2 cellular contexts compared by ENCODE assay signal in the genomic region with DNA sequence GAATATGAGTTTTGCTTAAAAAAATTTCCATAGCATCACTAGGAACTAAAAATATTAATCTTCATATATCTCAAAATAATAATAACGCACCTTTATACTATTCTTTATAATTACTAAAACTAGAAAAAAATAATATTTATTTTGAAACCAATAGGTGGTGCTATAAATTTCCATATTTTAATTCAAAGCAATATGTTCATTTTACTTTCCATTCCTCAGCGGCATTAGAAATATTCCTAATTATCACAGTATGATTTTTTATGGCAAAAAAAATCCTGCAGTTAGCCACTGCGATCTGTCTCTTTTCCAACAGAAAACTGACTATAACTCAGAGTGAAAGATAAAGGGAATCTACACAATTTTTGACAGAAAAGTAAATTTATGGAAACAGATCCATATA.
TF ChIP-seq lines count a peak whose summit lies in the region.

No MANE protein-coding gene starts in this region.

TF ChIP-seq in liver, 16 proteins besides CTCF, POLR2A, EP300 and RAD21 (continued from another document):
- TF ChIP-seq, protein P1, sequence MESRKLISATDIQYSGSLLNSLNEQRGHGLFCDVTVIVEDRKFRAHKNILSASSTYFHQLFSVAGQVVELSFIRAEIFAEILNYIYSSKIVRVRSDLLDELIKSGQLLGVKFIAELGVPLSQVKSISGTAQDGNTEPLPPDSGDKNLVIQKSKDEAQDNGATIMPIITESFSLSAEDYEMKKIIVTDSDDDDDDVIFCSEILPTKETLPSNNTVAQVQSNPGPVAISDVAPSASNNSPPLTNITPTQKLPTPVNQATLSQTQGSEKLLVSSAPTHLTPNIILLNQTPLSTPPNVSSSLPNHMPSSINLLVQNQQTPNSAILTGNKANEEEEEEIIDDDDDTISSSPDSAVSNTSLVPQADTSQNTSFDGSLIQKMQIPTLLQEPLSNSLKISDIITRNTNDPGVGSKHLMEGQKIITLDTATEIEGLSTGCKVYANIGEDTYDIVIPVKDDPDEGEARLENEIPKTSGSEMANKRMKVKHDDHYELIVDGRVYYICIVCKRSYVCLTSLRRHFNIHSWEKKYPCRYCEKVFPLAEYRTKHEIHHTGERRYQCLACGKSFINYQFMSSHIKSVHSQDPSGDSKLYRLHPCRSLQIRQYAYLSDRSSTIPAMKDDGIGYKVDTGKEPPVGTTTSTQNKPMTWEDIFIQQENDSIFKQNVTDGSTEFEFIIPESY (IDR thresholded peaks at IDR 0.05): no peak
- TF ChIP-seq SP1 (IDR thresholded peaks at IDR 0.05): no peak
- TF ChIP-seq HNF4A (conservative IDR thresholded peaks at IDR 0.05): no peak
- no peak for TF ChIP-seq RXRA (IDR thresholded peaks at IDR 0.05)
- TF ChIP-seq, protein P2, sequence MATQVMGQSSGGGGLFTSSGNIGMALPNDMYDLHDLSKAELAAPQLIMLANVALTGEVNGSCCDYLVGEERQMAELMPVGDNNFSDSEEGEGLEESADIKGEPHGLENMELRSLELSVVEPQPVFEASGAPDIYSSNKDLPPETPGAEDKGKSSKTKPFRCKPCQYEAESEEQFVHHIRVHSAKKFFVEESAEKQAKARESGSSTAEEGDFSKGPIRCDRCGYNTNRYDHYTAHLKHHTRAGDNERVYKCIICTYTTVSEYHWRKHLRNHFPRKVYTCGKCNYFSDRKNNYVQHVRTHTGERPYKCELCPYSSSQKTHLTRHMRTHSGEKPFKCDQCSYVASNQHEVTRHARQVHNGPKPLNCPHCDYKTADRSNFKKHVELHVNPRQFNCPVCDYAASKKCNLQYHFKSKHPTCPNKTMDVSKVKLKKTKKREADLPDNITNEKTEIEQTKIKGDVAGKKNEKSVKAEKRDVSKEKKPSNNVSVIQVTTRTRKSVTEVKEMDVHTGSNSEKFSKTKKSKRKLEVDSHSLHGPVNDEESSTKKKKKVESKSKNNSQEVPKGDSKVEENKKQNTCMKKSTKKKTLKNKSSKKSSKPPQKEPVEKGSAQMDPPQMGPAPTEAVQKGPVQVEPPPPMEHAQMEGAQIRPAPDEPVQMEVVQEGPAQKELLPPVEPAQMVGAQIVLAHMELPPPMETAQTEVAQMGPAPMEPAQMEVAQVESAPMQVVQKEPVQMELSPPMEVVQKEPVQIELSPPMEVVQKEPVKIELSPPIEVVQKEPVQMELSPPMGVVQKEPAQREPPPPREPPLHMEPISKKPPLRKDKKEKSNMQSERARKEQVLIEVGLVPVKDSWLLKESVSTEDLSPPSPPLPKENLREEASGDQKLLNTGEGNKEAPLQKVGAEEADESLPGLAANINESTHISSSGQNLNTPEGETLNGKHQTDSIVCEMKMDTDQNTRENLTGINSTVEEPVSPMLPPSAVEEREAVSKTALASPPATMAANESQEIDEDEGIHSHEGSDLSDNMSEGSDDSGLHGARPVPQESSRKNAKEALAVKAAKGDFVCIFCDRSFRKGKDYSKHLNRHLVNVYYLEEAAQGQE (IDR thresholded peaks at IDR 0.05): no peak
- no peak for TF ChIP-seq NR2F2 (IDR thresholded peaks at IDR 0.05)
- TF ChIP-seq HNF4G (IDR thresholded peaks at IDR 0.05): no peak
- TF ChIP-seq YY1 (IDR thresholded peaks at IDR 0.05): no peak

TF ChIP-seq in WTC11, 78 proteins besides CTCF, POLR2A, EP300 and RAD21 (continued from another document):
- TF ChIP-seq, protein P3, sequence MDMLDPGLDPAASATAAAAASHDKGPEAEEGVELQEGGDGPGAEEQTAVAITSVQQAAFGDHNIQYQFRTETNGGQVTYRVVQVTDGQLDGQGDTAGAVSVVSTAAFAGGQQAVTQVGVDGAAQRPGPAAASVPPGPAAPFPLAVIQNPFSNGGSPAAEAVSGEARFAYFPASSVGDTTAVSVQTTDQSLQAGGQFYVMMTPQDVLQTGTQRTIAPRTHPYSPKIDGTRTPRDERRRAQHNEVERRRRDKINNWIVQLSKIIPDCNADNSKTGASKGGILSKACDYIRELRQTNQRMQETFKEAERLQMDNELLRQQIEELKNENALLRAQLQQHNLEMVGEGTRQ (CRISPR knock-in tag; IDR thresholded peaks at IDR 0.05): no peak
- TF ChIP-seq TCF7 (CRISPR knock-in tag; IDR thresholded peaks at IDR 0.05; ENCODE audit: low read depth) (no peak), ETV6 (CRISPR knock-in tag; IDR thresholded peaks at IDR 0.05) (no peak), TP53 (CRISPR knock-in tag; IDR thresholded peaks at IDR 0.05) (no peak), TEAD1 (CRISPR knock-in tag; IDR thresholded peaks at IDR 0.05) (no peak), NFE2L1 (CRISPR knock-in tag; IDR thresholded peaks at IDR 0.05) (no peak)
- TF ChIP-seq, protein P4, sequence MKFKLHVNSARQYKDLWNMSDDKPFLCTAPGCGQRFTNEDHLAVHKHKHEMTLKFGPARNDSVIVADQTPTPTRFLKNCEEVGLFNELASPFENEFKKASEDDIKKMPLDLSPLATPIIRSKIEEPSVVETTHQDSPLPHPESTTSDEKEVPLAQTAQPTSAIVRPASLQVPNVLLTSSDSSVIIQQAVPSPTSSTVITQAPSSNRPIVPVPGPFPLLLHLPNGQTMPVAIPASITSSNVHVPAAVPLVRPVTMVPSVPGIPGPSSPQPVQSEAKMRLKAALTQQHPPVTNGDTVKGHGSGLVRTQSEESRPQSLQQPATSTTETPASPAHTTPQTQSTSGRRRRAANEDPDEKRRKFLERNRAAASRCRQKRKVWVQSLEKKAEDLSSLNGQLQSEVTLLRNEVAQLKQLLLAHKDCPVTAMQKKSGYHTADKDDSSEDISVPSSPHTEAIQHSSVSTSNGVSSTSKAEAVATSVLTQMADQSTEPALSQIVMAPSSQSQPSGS (CRISPR knock-in tag; IDR thresholded peaks at IDR 0.05; ENCODE audit: borderline replicate concordance, low read depth): no peak
- TF ChIP-seq, protein P5, sequence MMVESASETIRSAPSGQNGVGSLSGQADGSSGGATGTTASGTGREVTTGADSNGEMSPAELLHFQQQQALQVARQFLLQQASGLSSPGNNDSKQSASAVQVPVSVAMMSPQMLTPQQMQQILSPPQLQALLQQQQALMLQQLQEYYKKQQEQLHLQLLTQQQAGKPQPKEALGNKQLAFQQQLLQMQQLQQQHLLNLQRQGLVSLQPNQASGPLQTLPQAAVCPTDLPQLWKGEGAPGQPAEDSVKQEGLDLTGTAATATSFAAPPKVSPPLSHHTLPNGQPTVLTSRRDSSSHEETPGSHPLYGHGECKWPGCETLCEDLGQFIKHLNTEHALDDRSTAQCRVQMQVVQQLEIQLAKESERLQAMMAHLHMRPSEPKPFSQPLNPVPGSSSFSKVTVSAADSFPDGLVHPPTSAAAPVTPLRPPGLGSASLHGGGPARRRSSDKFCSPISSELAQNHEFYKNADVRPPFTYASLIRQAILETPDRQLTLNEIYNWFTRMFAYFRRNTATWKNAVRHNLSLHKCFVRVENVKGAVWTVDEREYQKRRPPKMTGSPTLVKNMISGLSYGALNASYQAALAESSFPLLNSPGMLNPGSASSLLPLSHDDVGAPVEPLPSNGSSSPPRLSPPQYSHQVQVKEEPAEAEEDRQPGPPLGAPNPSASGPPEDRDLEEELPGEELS (CRISPR knock-in tag; IDR thresholded peaks at IDR 0.05): no peak
- TF ChIP-seq, protein P6, sequence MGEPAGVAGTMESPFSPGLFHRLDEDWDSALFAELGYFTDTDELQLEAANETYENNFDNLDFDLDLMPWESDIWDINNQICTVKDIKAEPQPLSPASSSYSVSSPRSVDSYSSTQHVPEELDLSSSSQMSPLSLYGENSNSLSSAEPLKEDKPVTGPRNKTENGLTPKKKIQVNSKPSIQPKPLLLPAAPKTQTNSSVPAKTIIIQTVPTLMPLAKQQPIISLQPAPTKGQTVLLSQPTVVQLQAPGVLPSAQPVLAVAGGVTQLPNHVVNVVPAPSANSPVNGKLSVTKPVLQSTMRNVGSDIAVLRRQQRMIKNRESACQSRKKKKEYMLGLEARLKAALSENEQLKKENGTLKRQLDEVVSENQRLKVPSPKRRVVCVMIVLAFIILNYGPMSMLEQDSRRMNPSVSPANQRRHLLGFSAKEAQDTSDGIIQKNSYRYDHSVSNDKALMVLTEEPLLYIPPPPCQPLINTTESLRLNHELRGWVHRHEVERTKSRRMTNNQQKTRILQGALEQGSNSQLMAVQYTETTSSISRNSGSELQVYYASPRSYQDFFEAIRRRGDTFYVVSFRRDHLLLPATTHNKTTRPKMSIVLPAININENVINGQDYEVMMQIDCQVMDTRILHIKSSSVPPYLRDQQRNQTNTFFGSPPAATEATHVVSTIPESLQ (CRISPR knock-in tag; IDR thresholded peaks at IDR 0.05): no peak
- TF ChIP-seq, protein P7, sequence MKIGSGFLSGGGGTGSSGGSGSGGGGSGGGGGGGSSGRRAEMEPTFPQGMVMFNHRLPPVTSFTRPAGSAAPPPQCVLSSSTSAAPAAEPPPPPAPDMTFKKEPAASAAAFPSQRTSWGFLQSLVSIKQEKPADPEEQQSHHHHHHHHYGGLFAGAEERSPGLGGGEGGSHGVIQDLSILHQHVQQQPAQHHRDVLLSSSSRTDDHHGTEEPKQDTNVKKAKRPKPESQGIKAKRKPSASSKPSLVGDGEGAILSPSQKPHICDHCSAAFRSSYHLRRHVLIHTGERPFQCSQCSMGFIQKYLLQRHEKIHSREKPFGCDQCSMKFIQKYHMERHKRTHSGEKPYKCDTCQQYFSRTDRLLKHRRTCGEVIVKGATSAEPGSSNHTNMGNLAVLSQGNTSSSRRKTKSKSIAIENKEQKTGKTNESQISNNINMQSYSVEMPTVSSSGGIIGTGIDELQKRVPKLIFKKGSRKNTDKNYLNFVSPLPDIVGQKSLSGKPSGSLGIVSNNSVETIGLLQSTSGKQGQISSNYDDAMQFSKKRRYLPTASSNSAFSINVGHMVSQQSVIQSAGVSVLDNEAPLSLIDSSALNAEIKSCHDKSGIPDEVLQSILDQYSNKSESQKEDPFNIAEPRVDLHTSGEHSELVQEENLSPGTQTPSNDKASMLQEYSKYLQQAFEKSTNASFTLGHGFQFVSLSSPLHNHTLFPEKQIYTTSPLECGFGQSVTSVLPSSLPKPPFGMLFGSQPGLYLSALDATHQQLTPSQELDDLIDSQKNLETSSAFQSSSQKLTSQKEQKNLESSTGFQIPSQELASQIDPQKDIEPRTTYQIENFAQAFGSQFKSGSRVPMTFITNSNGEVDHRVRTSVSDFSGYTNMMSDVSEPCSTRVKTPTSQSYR (CRISPR knock-in tag; IDR thresholded peaks at IDR 0.05): no peak
